In genomic region chr5:73954381-73954780, GRCh38 we compare ENCODE assay signal across 16 cellular contexts.
"Had no signal": no experiment of that assay in that cellular context is flagged by ENCODE, and none has a peak within 500 bp of the region (broad histone marks: within the 10 kb centered on the region; RNA-seq: fewer than 3 reads in every experiment).

No MANE protein-coding gene starts in this region.

- H3K27ac Mint-ChIP-seq: naive thymus-derived CD8-positive, alpha-beta T cell; type B pancreatic cell had no signal

- H3K36me3 ChIP-seq: gastroesophageal sphincter, ovary, right atrium auricular region, thyroid gland had no signal

- H3K4me1 Mint-ChIP-seq: naive thymus-derived CD8-positive, alpha-beta T cell had no signal

- H3K27me3 Mint-ChIP-seq: type B pancreatic cell had no signal

- H3K27ac ChIP-seq: gastroesophageal sphincter, ovary, right atrium auricular region, thyroid gland had no signal

- H3K27me3 ChIP-seq: gastroesophageal sphincter, ovary, right atrium auricular region, thyroid gland had no signal

- H3K4me1 ChIP-seq: gastroesophageal sphincter, right atrium auricular region, thyroid gland had no signal

- H3K36me3 Mint-ChIP-seq: naive thymus-derived CD8-positive, alpha-beta T cell; type B pancreatic cell had no signal

- H3K4me3 Mint-ChIP-seq: naive thymus-derived CD8-positive, alpha-beta T cell; type B pancreatic cell had no signal

- H3K9me3 Mint-ChIP-seq: naive thymus-derived CD8-positive, alpha-beta T cell; type B pancreatic cell had no signal

- H3K9me3 ChIP-seq: gastroesophageal sphincter, mucosa of descending colon, ovary, right atrium auricular region, thyroid gland had no signal

- DNase-seq: cortex of kidney; dorsolateral prefrontal cortex; effector CD8-positive, alpha-beta T cell; glutamatergic neuron; islet precursor cell; mucosa of descending colon; naive thymus-derived CD8-positive, alpha-beta T cell; nucleus accumbens; ovary; small intestine; stimulated activated CD4-positive, alpha-beta T cell treated with anti-CD3 and anti-CD28 coated beads, Interleukin-12 subunit alpha, Interleukin-12 subunit beta, amount 100 ng/mL, for 4 hours; stimulated activated naive CD4-positive, alpha-beta T cell treated with Interleukin-2 at 50 U/mL for 16 hours; thyroid gland had no signal

- H3K4me3 ChIP-seq: dorsolateral prefrontal cortex, gastroesophageal sphincter, mucosa of descending colon, ovary, right atrium auricular region, thyroid gland had no signal
